ENCODE assay signal across 8 cellular contexts in the genomic region with DNA sequence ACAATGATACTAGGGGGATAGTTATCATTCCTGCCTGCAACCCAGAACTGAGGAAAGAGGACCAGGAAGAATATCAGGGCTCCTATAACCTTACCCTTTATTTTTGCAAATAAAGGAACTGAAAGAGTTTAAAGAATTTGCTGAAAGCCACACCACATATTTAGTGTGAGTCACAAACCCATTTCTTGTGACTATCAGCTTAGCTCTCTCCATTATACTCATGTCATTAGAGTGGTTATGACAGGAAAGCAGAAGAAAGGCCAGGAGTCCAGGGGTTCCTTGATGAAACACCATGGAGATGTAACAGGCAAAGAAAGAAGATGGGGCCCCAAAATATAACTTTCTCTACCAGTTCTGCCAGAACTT.
DNase-seq lines count a peak whose midpoint lies in the region; ATAC-seq and TF ChIP-seq lines count a peak whose summit lies in the region.

No MANE protein-coding gene starts in this region.

- no peaks in the 10 kb centered on the region for H3K36me3 Mint-ChIP-seq in effector memory CD8-positive, alpha-beta T cell (ENCODE audit: insufficient read depth)

- H3K27ac ChIP-seq in caudate nucleus (ENCODE audit: low read depth, low read length) = no peak overlapping the region

- peak overlapping the region in 1 of 2 donors; percentile 71 for H3K27ac Mint-ChIP-seq in effector memory CD8-positive, alpha-beta T cell

- H3K9me3 Mint-ChIP-seq in effector memory CD8-positive, alpha-beta T cell = no peaks in the 10 kb centered on the region

- H3K4me1 Mint-ChIP-seq in effector memory CD8-positive, alpha-beta T cell (ENCODE audit: low read depth in 2 of 2) = peaks cover 8 to 26% of the 10 kb centered on the region in 2 donors

- no peaks in the 10 kb centered on the region for H3K27me3 Mint-ChIP-seq in effector memory CD8-positive, alpha-beta T cell

- H3K4me3 Mint-ChIP-seq in effector memory CD8-positive, alpha-beta T cell = peak overlapping the region in 1 of 2 donors; percentile 61

- ATAC-seq in GM18505 (IDR thresholded peaks at IDR 0.05; ENCODE audit: unreplicated experiment) (peak; percentile 52), GM21717 (IDR thresholded peaks at IDR 0.05; ENCODE audit: unreplicated experiment) (peak; percentile 57), HG03571 (IDR thresholded peaks at IDR 0.05; ENCODE audit: unreplicated experiment) (peak; percentile 46)
- ATAC-seq in effector memory CD8-positive, alpha-beta T cell (replicated peaks) = peak; percentile 26

- TF ChIP-seq POLR2A in GM18505 (IDR thresholded peaks at IDR 0.05; ENCODE audit: borderline replicate concordance, extremely low read depth, insufficient read depth, insufficient read length) = no peak

- DNase-seq in effector memory CD8-positive, alpha-beta T cell = no peak
- DNase-seq in DMS114 treated with DMSO at 0.1 percent for 48 hours (lab: John Stamatoyannopoulos, UW; ENCODE audit: unreplicated experiment) (no peak), caudate nucleus (lab: John Stamatoyannopoulos, UW) (no peak), SHP77 treated with DMSO at 0.1 percent for 48 hours (lab: John Stamatoyannopoulos, UW) (no peak)
- DNase-seq in NK-92 treated with Interleukin-12 subunit alpha and Interleukin-12 subunit beta, amount 100 ng/mL, for 24 hours (lab: John Stamatoyannopoulos, UW) = no peak
